In genomic region chr6:5157744-5158143, GRCh38 we compare ENCODE assay signal across 21 cellular contexts.
DNase-seq lines count a peak whose midpoint lies in the region; ATAC-seq and TF ChIP-seq lines count a peak whose summit lies in the region.
"Had no signal": no experiment of that assay in that cellular context is flagged by ENCODE, and none has a peak within 500 bp of the region (broad histone marks: within the 10 kb centered on the region; RNA-seq: fewer than 3 reads in every experiment).

No MANE protein-coding gene starts in this region.

- peak overlapping the region in 3 of 5 experiments; percentile 1 to 67 (median 51) for H3K4me3 Mint-ChIP-seq in brain
- H3K4me3 Mint-ChIP-seq: CD4-positive, CD25-positive, alpha-beta regulatory T cell; CD8-positive, alpha-beta memory T cell; IgD-negative memory B cell had no signal

- no peaks in the 10 kb centered on the region for H3K27me3 ChIP-seq in mesenchymal stem cell (ENCODE audit: control insufficient read depth in 1 of 2, insufficient read depth in 1 of 2, low read length in 2 of 2)
- H3K27me3 ChIP-seq: BE2C had no signal

- TF ChIP-seq CTCF in VCaP (conservative IDR thresholded peaks at IDR 0.05) (no peak), brain (conservative IDR thresholded peaks at IDR 0.05) (no peak)

- peaks cover 35% of the 10 kb centered on the region for H3K4me1 Mint-ChIP-seq in brain
- H3K4me1 Mint-ChIP-seq: CD8-positive, alpha-beta memory T cell had no signal

- H4K8ac ChIP-seq in mesenchymal stem cell (ENCODE audit: low read length) = peak overlapping the region; percentile 43

- H3K9me3 ChIP-seq in mesenchymal stem cell (ENCODE audit: control insufficient read depth, low read length) = no peaks in the 10 kb centered on the region
- H3K9me3 ChIP-seq: BE2C, HAP-1 had no signal

- H2BK5ac ChIP-seq in mesenchymal stem cell (ENCODE audit: low read depth, low read length, poor library complexity, severe bottlenecking) = no peak overlapping the region

- peaks cover 4% of the 10 kb centered on the region for H3K27me3 Mint-ChIP-seq in brain
- H3K27me3 Mint-ChIP-seq: CD4-positive, CD25-positive, alpha-beta regulatory T cell; IgD-negative memory B cell had no signal

- H2BK15ac ChIP-seq in mesenchymal stem cell (ENCODE audit: low read depth, poor library complexity, severe bottlenecking) = no peak overlapping the region

- peaks cover 16% of the 10 kb centered on the region for H3K79me1 ChIP-seq in mesenchymal stem cell (replicated peaks; ENCODE audit: low read length, poor library complexity, severe bottlenecking)

- H3K4me1 ChIP-seq in mesenchymal stem cell (ENCODE audit: control insufficient read depth, insufficient read depth, low read depth, low read length) = no peaks in the 10 kb centered on the region
- H3K4me1 ChIP-seq: BE2C, HAP-1 had no signal

- H3K23ac ChIP-seq in mesenchymal stem cell (ENCODE audit: low read length in 2 of 2) = no peak overlapping the region

- no peaks in the 10 kb centered on the region for H3K9me3 Mint-ChIP-seq in brain
- H3K9me3 Mint-ChIP-seq: CD4-positive, CD25-positive, alpha-beta regulatory T cell; CD8-positive, alpha-beta memory T cell; IgD-negative memory B cell had no signal

- H3K27ac ChIP-seq in VCaP = peak overlapping the region; percentile 16; the same call in 1 of the 2 replicates
- no peak overlapping the region for H3K27ac ChIP-seq in mesenchymal stem cell (ENCODE audit: low read length, poor library complexity, severe bottlenecking)

- H3K36me3 ChIP-seq in mesenchymal stem cell (ENCODE audit: control insufficient read depth in 1 of 2, insufficient read depth in 2 of 2, low read depth in 1 of 2, low read length in 2 of 2) = no peaks in the 10 kb centered on the region
- H3K36me3 ChIP-seq: BE2C, HAP-1 had no signal

- no peak overlapping the region for H3K4ac ChIP-seq in mesenchymal stem cell (ENCODE audit: low read depth in 1 of 2, low read length in 2 of 2)

- no peak overlapping the region for H3K18ac ChIP-seq in mesenchymal stem cell (ENCODE audit: low read depth in 1 of 2, low read length in 2 of 2)

- no peak overlapping the region for H2AFZ ChIP-seq in mesenchymal stem cell (ENCODE audit: low read depth, low read length)

- no peak overlapping the region for H2BK12ac ChIP-seq in mesenchymal stem cell (ENCODE audit: low read length in 2 of 2)

- WGBS in mesenchymal stem cell = 80% methylated on average over 4 of the region's 8 CpGs

- no peak overlapping the region for H2AK5ac ChIP-seq in mesenchymal stem cell (ENCODE audit: low read length, severe bottlenecking)

- H4K91ac ChIP-seq in mesenchymal stem cell (ENCODE audit: low read length) = no peak overlapping the region

- ATAC-seq in GM21423 (IDR thresholded peaks at IDR 0.05; ENCODE audit: unreplicated experiment) = no peak
- ATAC-seq: HepG2 had no signal

- H3K36me3 Mint-ChIP-seq in brain = no peaks in the 10 kb centered on the region
- H3K36me3 Mint-ChIP-seq: CD4-positive, CD25-positive, alpha-beta regulatory T cell; CD8-positive, alpha-beta memory T cell; IgD-negative memory B cell had no signal

- no peak overlapping the region for H3K9ac ChIP-seq in mesenchymal stem cell (ENCODE audit: low read length)

- H2BK120ac ChIP-seq in mesenchymal stem cell (ENCODE audit: low read depth, low read length) = no peak overlapping the region

- no peak overlapping the region for H3K4me3 ChIP-seq in mesenchymal stem cell (ENCODE audit: insufficient read depth in 1 of 2, low read depth in 1 of 2, low read length in 2 of 2)
- H3K4me3 ChIP-seq: HAP-1 had no signal

- no peak overlapping the region for H3K4me2 ChIP-seq in mesenchymal stem cell (ENCODE audit: low read length, poor library complexity, severe bottlenecking)

- peak overlapping the region in 3 of 5 experiments; percentile 18 to 84 (median 33) for H3K27ac Mint-ChIP-seq in brain
- H3K27ac Mint-ChIP-seq: CD4-positive, CD25-positive, alpha-beta regulatory T cell; CD8-positive, alpha-beta memory T cell; IgD-negative memory B cell had no signal

- no peak overlapping the region for H3K14ac ChIP-seq in mesenchymal stem cell (ENCODE audit: low read length in 2 of 2)

- no peak for DNase-seq in mesenchymal stem cell
- DNase-seq in retina = peak; percentile 46
- no peak for DNase-seq in putamen (ENCODE audit: low spot score)
- no peak for DNase-seq in islet precursor cell
- DNase-seq: ACHN; BE2C; C1 segment of cervical spinal cord; CD4-positive, CD25-positive, alpha-beta regulatory T cell; CD8-positive, alpha-beta memory T cell; COR-L47; DMS 273 treated with DMSO at 0.1 percent for 48 hours; DMS53; DND-41; EL; GOT3 had no signal
